Comparison of ENCODE assay signal across 2 cellular contexts in genomic region chr1:26057189-26057588, GRCh38.
TF ChIP-seq lines count a peak whose summit lies in the region.

No MANE protein-coding gene starts in this region.

TF ChIP-seq in HEK293, 187 proteins besides CTCF, POLR2A, EP300 and RAD21:
- peak; percentile 62 for TF ChIP-seq PRDM10 (tag by site-specific recombination; IDR thresholded peaks at IDR 0.05)
- TF ChIP-seq ZNF426 (tag by site-specific recombination; IDR thresholded peaks at IDR 0.05) = no peak
- TF ChIP-seq ZNF223 (tag by site-specific recombination; IDR thresholded peaks at IDR 0.05) = no peak

TF ChIP-seq in H1, 55 proteins besides CTCF, POLR2A, EP300 and RAD21:
- no peak for TF ChIP-seq JUN (IDR thresholded peaks at IDR 0.05; ENCODE audit: low read depth, low read length)
- TF ChIP-seq POLR2AphosphoS5 (IDR thresholded peaks at IDR 0.05; ENCODE audit: low read depth, low read length) = no peak
- no peak for TF ChIP-seq ATF3 (IDR thresholded peaks at IDR 0.05; ENCODE audit: insufficient read depth, low read depth, low read length)
- TF ChIP-seq TBP (IDR thresholded peaks at IDR 0.05; ENCODE audit: low read depth, low read length) = no peak
- no peak for TF ChIP-seq SP4 (IDR thresholded peaks at IDR 0.05; ENCODE audit: low read length)
- no peak for TF ChIP-seq BACH1 (IDR thresholded peaks at IDR 0.05; ENCODE audit: low read length)
- TF ChIP-seq CTBP2 (IDR thresholded peaks at IDR 0.05; ENCODE audit: borderline replicate concordance, insufficient read depth, insufficient read length, low read length) = no peak
- TF ChIP-seq RBBP5 (IDR thresholded peaks at IDR 0.05; ENCODE audit: borderline replicate concordance, low read depth, low read length) = no peak
- no peak for TF ChIP-seq CEBPB (IDR thresholded peaks at IDR 0.05; ENCODE audit: low read depth, low read length)
- no peak for TF ChIP-seq RFX5 (IDR thresholded peaks at IDR 0.05; ENCODE audit: borderline replicate concordance, low read depth, low read length)
